8 cellular contexts compared by ENCODE assay signal in genomic region chr4:45350438-45350837, GRCh38.
A peak's percentile ranks its signal among the peaks of the same experiment; 100 is the strongest.
DNase-seq lines count a peak whose midpoint lies in the region; ATAC-seq and TF ChIP-seq lines count a peak whose summit lies in the region.

No MANE protein-coding gene starts in this region.

- H3K4me3 Mint-ChIP-seq in activated T-cell treated with anti-CD3 and anti-CD28 coated beads, Interleukin-2, amount 50 U/mL, for 4 hours = no peak overlapping the region

- no peak for TF ChIP-seq EP300 in tibial nerve (IDR thresholded peaks at IDR 0.05)

- H3K4me3 ChIP-seq in tibial nerve = peak overlapping the region; percentile 8 to 37 (median 20)

- no peak for TF ChIP-seq CTCF in tibial nerve (IDR thresholded peaks at IDR 0.05)

- no peaks in the 10 kb centered on the region for H3K36me3 ChIP-seq in tibial nerve

- no peaks in the 10 kb centered on the region for H3K36me3 Mint-ChIP-seq in activated T-cell treated with anti-CD3 and anti-CD28 coated beads, Interleukin-2, amount 50 U/mL, for 4 hours (ENCODE audit: insufficient read depth)

- ATAC-seq in activated T-cell treated with anti-CD3 and anti-CD28 coated beads, Interleukin-2, amount 50 U/mL, for 4 hours = no peak

- H3K4me1 ChIP-seq in tibial nerve = peaks cover 0 to 15% (median 1%) of the 10 kb centered on the region in 4 donors

- DNase-seq in NCI-H2196 (lab: John Stamatoyannopoulos, UW; ENCODE audit: unreplicated experiment) = peak; percentile 1
- DNase-seq in NCI-H2196 treated with DMSO at 0.1 percent for 48 hours (lab: John Stamatoyannopoulos, UW; ENCODE audit: unreplicated experiment) = no peak
- peak; percentile 4 for DNase-seq in M059J (ENCODE audit: low read depth)
- DNase-seq in glomerular visceral epithelial cell (ENCODE audit: extremely low spot score) = peak; percentile 26
- DNase-seq in tibial nerve (ENCODE audit: low spot score in 2 of 2) = no peak
- no peak for DNase-seq in activated gamma-delta T cell treated with Interleukin-2 at 50 U/mL for 16 hours
- no peak for DNase-seq in SIG-M5 treated with dmso at 0.1 percent for 504 hours (lab: John Stamatoyannopoulos, UW; ENCODE audit: unreplicated experiment)
- no peak for DNase-seq in activated T-cell treated with anti-CD3 and anti-CD28 coated beads, Interleukin-2, amount 50 U/mL, for 4 hours

- TF ChIP-seq POLR2A in tibial nerve (IDR thresholded peaks at IDR 0.05) = no peak

- peaks cover 23% of the 10 kb centered on the region for H3K9me3 Mint-ChIP-seq in activated T-cell treated with anti-CD3 and anti-CD28 coated beads, Interleukin-2, amount 50 U/mL, for 4 hours

- H3K9me3 ChIP-seq in tibial nerve = no peaks in the 10 kb centered on the region

- no peaks in the 10 kb centered on the region for H3K27me3 Mint-ChIP-seq in activated T-cell treated with anti-CD3 and anti-CD28 coated beads, Interleukin-2, amount 50 U/mL, for 4 hours (ENCODE audit: low read depth)

- no peaks in the 10 kb centered on the region for H3K27me3 ChIP-seq in tibial nerve

- H3K4me1 Mint-ChIP-seq in activated T-cell treated with anti-CD3 and anti-CD28 coated beads, Interleukin-2, amount 50 U/mL, for 4 hours (ENCODE audit: low read depth) = no peaks in the 10 kb centered on the region

- 4 to 12% methylated on average over 1 of the region's 1 CpG for WGBS in tibial nerve, 2 donors

- H3K27ac ChIP-seq in tibial nerve = peak overlapping the region in 3 of 4 donors; percentile 32 to 45 (median 44)

Comparison
In these comparisons a context has a peak if more than half of its experiments do, and no peak if none do; other contexts are left out.
1. DNase-seq: peak in NCI-H2196 (single experiment), M059J (single experiment) and glomerular visceral epithelial cell (single experiment); none in NCI-H2196 treated with DMSO at 0.1 percent for 48 hours (single experiment), tibial nerve (0 of 2), activated gamma-delta T cell treated with Interleukin-2 at 50 U/mL for 16 hours (single experiment), SIG-M5 treated with dmso at 0.1 percent for 504 hours (single experiment) and activated T-cell treated with anti-CD3 and anti-CD28 coated beads, Interleukin-2, amount 50 U/mL, for 4 hours (single experiment).